Comparison of ENCODE assay signal across 8 cellular contexts in the genomic region with DNA sequence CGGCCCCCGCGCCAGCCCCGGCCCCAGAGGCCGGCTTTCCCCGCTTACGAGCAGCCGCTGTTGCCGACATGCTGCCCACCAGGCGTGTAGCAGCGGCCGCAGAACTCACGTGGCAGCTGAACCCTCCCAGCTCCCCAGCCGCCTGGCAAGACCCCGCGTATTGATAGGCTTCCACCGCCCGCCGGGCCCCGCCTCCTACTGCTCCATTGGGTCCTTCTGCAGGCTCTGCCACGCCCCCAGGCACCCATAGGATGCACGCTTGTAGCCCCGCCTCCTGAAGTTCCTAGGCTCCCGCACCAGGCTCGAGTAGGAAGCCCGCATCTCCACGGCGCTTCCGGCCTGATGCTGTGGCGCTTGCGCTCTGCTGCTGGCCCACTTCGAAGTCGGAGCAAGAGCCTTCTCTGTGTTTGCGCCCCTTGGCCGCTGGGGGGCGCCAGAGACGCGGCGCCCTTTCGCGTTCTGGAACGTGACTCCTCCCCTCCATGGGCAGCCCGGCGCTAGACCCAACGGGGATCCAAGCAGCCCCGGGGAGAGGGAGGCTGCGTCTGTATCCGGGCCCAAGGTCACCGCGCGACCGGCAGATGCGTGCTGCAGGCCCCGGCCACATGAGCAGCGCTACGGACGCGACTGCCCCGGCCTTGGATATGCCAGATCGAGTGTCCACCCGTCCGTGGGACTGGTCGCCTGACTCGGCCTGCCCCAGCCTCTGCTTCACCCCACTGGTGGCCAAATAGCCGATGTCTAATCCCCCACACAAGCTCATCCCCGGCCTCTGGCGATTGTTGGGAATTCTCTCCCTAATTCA. TPM values are rescaled to one million over a fixed set of nuclear protein-coding genes. Genes with fewer than 3 reads are reported as not detected.
DNase-seq lines count a peak whose midpoint lies in the region; ATAC-seq and TF ChIP-seq lines count a peak whose summit lies in the region.

Gene PARP3, plus strand, starts transcription at position 566 of the 805 bp plus-strand sequence. CDS start 993 bp downstream, outside the sequence.
Gene RRP9, minus strand, starts transcription at position 107 of the 805 bp plus-strand sequence. Its CDS starts 37 bp downstream, at position 70.

- POLR2A ChIA-PET in activated CD4-positive, alpha-beta memory T cell treated with anti-CD3 and anti-CD28 coated beads for 36 hours (lab: Charles Lee) = interaction anchor here (0.5 to 3.9 kb wide), 11 partner anchors 9 to 115 kb away, joined by 3 to 20 read pairs (median 3); partner anchors contain the start of genes ABHD14A, ABHD14B, ACY1 and RPL29

- H3K4me3 Mint-ChIP-seq in CD4-positive, CD25-positive, alpha-beta regulatory T cell = peak within 1 kb of the TSS; percentile 90 to 96 (median 94)
- peak within 1 kb of the TSS; percentile 87 for H3K4me3 Mint-ChIP-seq in activated CD4-positive, alpha-beta memory T cell treated with anti-CD3 and anti-CD28 coated beads for 36 hours

- ATAC-seq in CD4-positive, CD25-positive, alpha-beta regulatory T cell (ENCODE audit: low read depth in 2 of 2) = peak; percentile 91 to 94
- ATAC-seq in GM19395 (IDR thresholded peaks at IDR 0.05; ENCODE audit: unreplicated experiment) (peak; percentile 90), HG03571 (IDR thresholded peaks at IDR 0.05; ENCODE audit: unreplicated experiment) (peak; percentile 93), right lobe of liver (peak; percentile 89 to 95 (median 91))

- peak; percentile 89 for TF ChIP-seq POLR2A in right lobe of liver (IDR thresholded peaks at IDR 0.05)

- H3K36me3 Mint-ChIP-seq in CD4-positive, CD25-positive, alpha-beta regulatory T cell = peaks cover 8% of the 10 kb centered on the region
- H3K36me3 Mint-ChIP-seq in activated CD4-positive, alpha-beta memory T cell treated with anti-CD3 and anti-CD28 coated beads for 36 hours = peaks cover 12% of the 10 kb centered on the region

- H3K4me3 ChIP-seq in CD4-positive, CD25-positive, alpha-beta regulatory T cell (ENCODE audit: low read depth, low read length) = peak within 1 kb of the TSS; percentile 71
- H3K4me3 ChIP-seq in dorsolateral prefrontal cortex = peak within 1 kb of the TSS; percentile 59 to 100 (median 84)
- peak within 1 kb of the TSS; percentile 73 to 93 (median 92) for H3K4me3 ChIP-seq in right lobe of liver

- peaks cover 30% of the 10 kb centered on the region for H3K4me1 ChIP-seq in CD4-positive, CD25-positive, alpha-beta regulatory T cell (ENCODE audit: control insufficient read depth, insufficient read depth, low read length, poor library complexity, severe bottlenecking)
- H3K4me1 ChIP-seq in right lobe of liver = peaks cover 0 to 27% (median 10%) of the 10 kb centered on the region in 4 donors

- H3K9me3 ChIP-seq in CD4-positive, CD25-positive, alpha-beta regulatory T cell (ENCODE audit: control insufficient read depth in 2 of 2, low read length in 2 of 2) = no peaks in the 10 kb centered on the region
- H3K9me3 ChIP-seq in right lobe of liver = no peaks in the 10 kb centered on the region

- peak within 1 kb of the TSS; percentile 74 for H3K27ac ChIP-seq in CD4-positive, CD25-positive, alpha-beta regulatory T cell (ENCODE audit: insufficient read depth, low read length, poor library complexity, severe bottlenecking)
- H3K27ac ChIP-seq in dorsolateral prefrontal cortex (peak within 1 kb of the TSS; percentile 80 to 99 (median 96)), right lobe of liver (peak within 1 kb of the TSS; percentile 89 to 93 (median 89))

- DNase-seq in CD4-positive, CD25-positive, alpha-beta regulatory T cell = peak; percentile 99 to 100 (median 99)
- DNase-seq in NCI-H82 (lab: John Stamatoyannopoulos, UW) (peak; percentile 100), dorsolateral prefrontal cortex (peak; percentile 99 to 100 (median 100)), right lobe of liver (peak; percentile 100)
- peak; percentile 100 for DNase-seq in activated CD4-positive, alpha-beta memory T cell treated with anti-CD3 and anti-CD28 coated beads for 36 hours
- peak; percentile 99 to 100 for DNase-seq in stimulated activated CD4-positive, alpha-beta T cell treated with anti-CD3 and anti-CD28 coated beads, Interleukin-4, amount 100 ng/mL, for 48 hours (ENCODE audit: low read depth in 2 of 2)

- H3K27me3 Mint-ChIP-seq in CD4-positive, CD25-positive, alpha-beta regulatory T cell = peaks cover 4% of the 10 kb centered on the region
- H3K27me3 Mint-ChIP-seq in activated CD4-positive, alpha-beta memory T cell treated with anti-CD3 and anti-CD28 coated beads for 36 hours = no peaks in the 10 kb centered on the region

- H3K27me3 ChIP-seq in CD4-positive, CD25-positive, alpha-beta regulatory T cell (ENCODE audit: control insufficient read depth, insufficient read depth, low read length) = no peaks in the 10 kb centered on the region
- H3K27me3 ChIP-seq in dorsolateral prefrontal cortex = no peaks in the 10 kb centered on the region
- H3K27me3 ChIP-seq in right lobe of liver = no peaks in the 10 kb centered on the region

- H3K36me3 ChIP-seq in CD4-positive, CD25-positive, alpha-beta regulatory T cell (ENCODE audit: control insufficient read depth, insufficient read depth, low read length) = peaks cover 16% of the 10 kb centered on the region
- peaks cover 0 to 13% (median under 1%) of the 10 kb centered on the region in 4 donors for H3K36me3 ChIP-seq in right lobe of liver

- no CpG with 5 or more reads among the region's 67 CpGs for WGBS in right lobe of liver (ENCODE audit: insufficient coverage, low coverage, low lambda C conversion rate, missing lambda C conversion rate)

- CTCF ChIA-PET in activated CD4-positive, alpha-beta memory T cell treated with anti-CD3 and anti-CD28 coated beads for 36 hours (lab: Charles Lee) = interaction anchor here (0.6 to 3.1 kb wide), 27 partner anchors 9 to 518 kb away, joined by 3 to 64 read pairs (median 6); partner anchors contain the start of genes ABHD14A, ABHD14B, ACY1 and DUSP7

- H3K27ac Mint-ChIP-seq in CD4-positive, CD25-positive, alpha-beta regulatory T cell = peak within 1 kb of the TSS; percentile 84 to 95 (median 94)
- peak within 1 kb of the TSS; percentile 83 for H3K27ac Mint-ChIP-seq in activated CD4-positive, alpha-beta memory T cell treated with anti-CD3 and anti-CD28 coated beads for 36 hours

- peak; percentile 96 to 100 (median 100) for TF ChIP-seq CTCF in dorsolateral prefrontal cortex (IDR thresholded peaks at IDR 0.05 in 54 of 56, conservative IDR thresholded peaks at IDR 0.05 in 2 of 56; ENCODE audit: low read depth in 1 of 56, partially characterized antibody in 56 of 56)
- peak; percentile 99 to 100 (median 100) for TF ChIP-seq CTCF in right lobe of liver (IDR thresholded peaks at IDR 0.05)

- intact Hi-C loops in activated CD4-positive, alpha-beta memory T cell treated with anti-CD3 and anti-CD28 coated beads for 36 hours (cut with micrococcal nuclease) = loop anchor here (1.0 to 10.0 kb wide), 10 partner anchors 32 to 551 kb away; partner anchors contain the start of genes ABHD14B, POC1A, RBM15B and TEX264
- intact Hi-C loops in dorsolateral prefrontal cortex (cut with DNase I) = loop anchor here (1.0 to 10.0 kb wide), 6 partner anchors 13 to 200 kb away; partner anchors contain the start of genes ABHD14B (in 2 of the 2), RPL29 (in 2 of the 2), DUSP7 (in 1 of the 2) and GPR62 (in 1 of the 2)
- intact Hi-C loops in right lobe of liver (cut with DNase I) = loop anchor here in 1 of 2 donors (5.0 kb wide), 1 partner anchor 45 kb away; no protein-coding TSS in a partner anchor

- peaks cover 0 to 44% (median 26%) of the 10 kb centered on the region in 4 donors for H3K4me1 Mint-ChIP-seq in CD4-positive, CD25-positive, alpha-beta regulatory T cell
- H3K4me1 Mint-ChIP-seq in activated CD4-positive, alpha-beta memory T cell treated with anti-CD3 and anti-CD28 coated beads for 36 hours (ENCODE audit: low read depth) = peaks cover 29% of the 10 kb centered on the region

- no peaks in the 10 kb centered on the region for H3K9me3 Mint-ChIP-seq in CD4-positive, CD25-positive, alpha-beta regulatory T cell
- no peaks in the 10 kb centered on the region for H3K9me3 Mint-ChIP-seq in activated CD4-positive, alpha-beta memory T cell treated with anti-CD3 and anti-CD28 coated beads for 36 hours

RNA-seq across cellular contexts. Expression of gene PARP3, which starts in this region (rescaled TPM):
- total RNA-seq in CD4-positive, CD25-positive, alpha-beta regulatory T cell = 6.4 TPM
- polyA plus RNA-seq in CD4-positive, CD25-positive, alpha-beta regulatory T cell = 1 to 10 TPM; 2.9 to 5.4 (median 3.6) TPM
- total RNA-seq in activated CD4-positive, alpha-beta memory T cell treated with anti-CD3 and anti-CD28 coated beads for 36 hours = 10 to 100 TPM; 12.1 to 13.4 TPM
- total RNA-seq in dorsolateral prefrontal cortex (10 to 100 TPM; 12.4 to 30.0 (median 19.8) TPM), right lobe of liver (10 to 100 TPM; 13.5 to 19.4 (median 16.0) TPM)

RNA-seq across cellular contexts. Expression of gene RRP9, which starts in this region (rescaled TPM):
- 11.2 TPM for total RNA-seq in CD4-positive, CD25-positive, alpha-beta regulatory T cell
- 10 to 100 TPM; 17.0 to 25.4 (median 23.2) TPM for polyA plus RNA-seq in CD4-positive, CD25-positive, alpha-beta regulatory T cell
- total RNA-seq in activated CD4-positive, alpha-beta memory T cell treated with anti-CD3 and anti-CD28 coated beads for 36 hours = 10 to 100 TPM; 32.3 to 35.4 TPM
- total RNA-seq in dorsolateral prefrontal cortex (10 to 100 TPM in 111 of 120 experiments, 1 to 10 TPM in 9; 7.7 to 17.5 (median 12.5) TPM), right lobe of liver (10 to 100 TPM in 1 of 6 experiments, 1 to 10 TPM in 5; 5.2 to 10.8 (median 7.6) TPM)

Comparison
In these comparisons a context has a peak if more than half of its experiments do, and no peak if none do; other contexts are left out.
1. Peak in every context shown above with its lines: DNase-seq, ATAC-seq, H3K4me3 ChIP-seq and H3K27ac ChIP-seq.